ENCODE assay signal across 8 cellular contexts in the genomic region with DNA sequence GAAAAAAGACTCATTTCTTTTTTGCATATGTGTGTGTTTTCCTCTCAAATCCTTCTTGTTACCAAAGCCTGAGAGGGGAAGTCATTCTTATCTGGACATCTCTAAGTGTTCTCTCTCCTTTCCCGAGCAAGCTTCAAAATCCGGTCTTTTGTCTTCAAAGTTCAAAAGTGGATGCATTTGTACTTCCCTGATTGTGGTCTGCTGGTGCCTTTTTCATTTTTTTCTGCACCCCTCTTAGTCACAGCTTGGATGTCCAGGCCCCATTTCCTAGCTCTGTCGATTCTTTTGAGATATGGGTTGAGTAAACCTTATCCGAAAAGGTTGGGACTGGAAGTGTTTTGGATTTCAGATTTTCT. TPM values are rescaled to one million over a fixed set of nuclear protein-coding genes. Genes with fewer than 3 reads are reported as not detected.
DNase-seq lines count a peak whose midpoint lies in the region; FAIRE-seq and TF ChIP-seq lines count a peak whose summit lies in the region.

No MANE protein-coding gene starts in this region.

- H3K27ac ChIP-seq in astrocyte (ENCODE audit: low read depth, low read length) (peak overlapping the region; percentile 80), muscle layer of duodenum (ENCODE audit: low read length) (peak overlapping the region; percentile 44), GM23248 (no peak overlapping the region), WERI-Rb-1 (no peak overlapping the region)

- peaks cover 81 to 88% of the 10 kb centered on the region in 2 donors for H3K36me3 Mint-ChIP-seq in CD14-positive monocyte
- peaks cover 27% of the 10 kb centered on the region for H3K36me3 Mint-ChIP-seq in astrocyte (ENCODE audit: low read depth, unreplicated experiment)

- H3K4me1 Mint-ChIP-seq in CD14-positive monocyte (peaks cover 51% of the 10 kb centered on the region), astrocyte (ENCODE audit: low read depth, unreplicated experiment) (peaks cover 70% of the 10 kb centered on the region)

- H3K9me3 Mint-ChIP-seq in CD14-positive monocyte (peaks cover 0 to 2% (median 0%) of the 10 kb centered on the region in 7 donors), astrocyte (ENCODE audit: unreplicated experiment) (no peaks in the 10 kb centered on the region)

- H3K4me1 ChIP-seq in astrocyte (ENCODE audit: insufficient read depth, low read length) = peaks cover 63% of the 10 kb centered on the region
- no peaks in the 10 kb centered on the region for H3K4me1 ChIP-seq in muscle layer of duodenum (ENCODE audit: control insufficient read depth in 1 of 2, insufficient read depth in 2 of 2, low read length in 2 of 2)
- H3K4me1 ChIP-seq in GM23248 (ENCODE audit: insufficient read depth) = peaks cover 42% of the 10 kb centered on the region

- H3K4me2 ChIP-seq in astrocyte (ENCODE audit: low read length) (no peak overlapping the region), GM23248 (ENCODE audit: unreplicated experiment) (no peak overlapping the region)

- intact Hi-C loops in CD14-positive monocyte (cut with micrococcal nuclease) = loop anchor here (2.0 to 5.0 kb wide), 2 partner anchors 31 to 35 kb away; a partner anchor contains a TSS

- H3K4me3 Mint-ChIP-seq in CD14-positive monocyte = no peak overlapping the region
- peak overlapping the region; percentile 29 for H3K4me3 Mint-ChIP-seq in astrocyte (ENCODE audit: unreplicated experiment)

- H3K9me3 ChIP-seq in astrocyte (ENCODE audit: insufficient read depth, low read depth, low read length) (no peaks in the 10 kb centered on the region), muscle layer of duodenum (ENCODE audit: control insufficient read depth in 1 of 2, low read length in 2 of 2) (no peaks in the 10 kb centered on the region), GM23248 (ENCODE audit: low read depth) (no peaks in the 10 kb centered on the region), WERI-Rb-1 (ENCODE audit: severe bottlenecking) (no peaks in the 10 kb centered on the region)

- no peak overlapping the region for H3K4me3 ChIP-seq in Jurkat, Clone E6-1 (ENCODE audit: low read length)
- H3K4me3 ChIP-seq in astrocyte (ENCODE audit: insufficient read depth, low read depth, low read length) (no peak overlapping the region), muscle layer of duodenum (ENCODE audit: low read depth in 1 of 2, low read length in 2 of 2) (no peak overlapping the region), GM23248 (no peak overlapping the region), WERI-Rb-1 (ENCODE audit: low read depth, low read length) (no peak overlapping the region)

- H3K27ac Mint-ChIP-seq in CD14-positive monocyte (peak overlapping the region; percentile 90 to 98 (median 94)), astrocyte (ENCODE audit: unreplicated experiment) (no peak overlapping the region)

- TF ChIP-seq CTCF in CD14-positive monocyte (IDR thresholded peaks at IDR 0.05) (no peak), astrocyte (IDR thresholded peaks at IDR 0.05; ENCODE audit: insufficient read depth, low read depth, low read length) (no peak), WERI-Rb-1 (IDR thresholded peaks at IDR 0.05; ENCODE audit: low read depth, low read length) (no peak)

- no peak for DNase-seq in CD14-positive monocyte (ENCODE audit: low spot score)
- peak; percentile 8 for DNase-seq in Jurkat, Clone E6-1 (ENCODE audit: low read depth, low spot score)
- DNase-seq in astrocyte (ENCODE audit: low read depth) = no peak
- no peak for DNase-seq in GM23248
- DNase-seq in hepatic stellate cell (ENCODE audit: low spot score) = no peak
- no peak for DNase-seq in HT-29 (ENCODE audit: low spot score)
- DNase-seq in WERI-Rb-1 = no peak

- H3K79me2 ChIP-seq in astrocyte (ENCODE audit: insufficient read depth, low read length) (peaks cover 25% of the 10 kb centered on the region), GM23248 (ENCODE audit: insufficient read depth) (peaks cover 21% of the 10 kb centered on the region; the same call in 1 of the 2 replicates)

- peaks cover 16% of the 10 kb centered on the region for H3F3A ChIP-seq in GM23248 (ENCODE audit: insufficient read depth)

- H3K9ac ChIP-seq in astrocyte (ENCODE audit: low read length) (peak overlapping the region; percentile 53), GM23248 (no peak overlapping the region)

- in situ Hi-C loops in GM23248 (cut with MboI) = no loop called here

- H2AFZ ChIP-seq in astrocyte (ENCODE audit: low read depth, low read length) = no peak overlapping the region
- H2AFZ ChIP-seq in GM23248 = no peak overlapping the region

- no peak for FAIRE-seq in astrocyte (lab: Jason Lieb, UNC)

- no peaks in the 10 kb centered on the region for H4K20me1 ChIP-seq in astrocyte (ENCODE audit: insufficient read depth, low read length)
- no peaks in the 10 kb centered on the region for H4K20me1 ChIP-seq in GM23248 (ENCODE audit: insufficient read depth)

- H3K27me3 ChIP-seq in astrocyte (ENCODE audit: insufficient read depth, low read length) (no peaks in the 10 kb centered on the region), muscle layer of duodenum (ENCODE audit: low read depth, low read length) (no peaks in the 10 kb centered on the region), GM23248 (replicated peaks; ENCODE audit: insufficient read depth) (no peaks in the 10 kb centered on the region), WERI-Rb-1 (ENCODE audit: insufficient read depth, low read depth, severe bottlenecking) (no peaks in the 10 kb centered on the region)

- H3K27me3 Mint-ChIP-seq in CD14-positive monocyte (ENCODE audit: low read depth in 3 of 3) (peaks cover 0 to 5% (median 0%) of the 10 kb centered on the region in 3 donors), astrocyte (ENCODE audit: low read depth, unreplicated experiment) (no peaks in the 10 kb centered on the region)

- no peaks in the 10 kb centered on the region for H3K9me2 ChIP-seq in GM23248 (ENCODE audit: insufficient read depth)

- WGBS in GM23248 (ENCODE audit: low coverage in 1 of 2, low lambda C conversion rate in 2 of 2, missing lambda C conversion rate in 2 of 2), 2 experiments = 97 to 98% methylated on average over 4 of the region's 4 CpGs

- peaks cover 8% of the 10 kb centered on the region for H3K36me3 ChIP-seq in astrocyte (ENCODE audit: insufficient read depth, low read length)
- H3K36me3 ChIP-seq in muscle layer of duodenum (ENCODE audit: control insufficient read depth in 1 of 2, insufficient read depth in 2 of 2, low read length in 2 of 2) = peaks cover 4 to 9% of the 10 kb centered on the region in 2 donors
- no peaks in the 10 kb centered on the region for H3K36me3 ChIP-seq in GM23248 (ENCODE audit: low read depth)
- H3K36me3 ChIP-seq in WERI-Rb-1 = no peaks in the 10 kb centered on the region

RNA-seq across cellular contexts. Expression of a gene that starts 34.8 kb away (rescaled TPM):
- 10 to 100 TPM; 14.2 to 16.0 TPM for polyA plus RNA-seq in CD14-positive monocyte
- polyA plus RNA-seq in Jurkat, Clone E6-1 (2012; ENCODE audit: insufficient read depth, insufficient read length) = 8.3 TPM
- total RNA-seq in astrocyte = 46.4 and 51.4 TPM in 2 replicates
- 15.9 and 17.7 TPM in 2 replicates for total RNA-seq in GM23248 (2014; rRNA removed; shearing (Covaris generic))
- polyA plus RNA-seq in GM23248 (2016; fragmentation: Nextera tagmentation; extraction: Ambion mirVana) = 18.7 and 21.0 TPM in 2 replicates
- total RNA-seq in HT-29 (2014; rRNA removed; shearing (Covaris generic)) = 54.2 and 60.6 TPM in 2 replicates

RNA-seq across cellular contexts. Expression of a gene that starts 43.7 kb away (rescaled TPM):
- polyA plus RNA-seq in CD14-positive monocyte (not detected), GM23248 (2016; fragmentation: Nextera tagmentation; extraction: Ambion mirVana) (0.03 TPM in 1 of 2 replicates, not detected in the other)
- not detected for polyA plus RNA-seq in Jurkat, Clone E6-1 (2012; ENCODE audit: insufficient read depth, insufficient read length)
- 5.3 and 6.7 TPM in 2 replicates for total RNA-seq in astrocyte
- 0.11 and 0.25 TPM in 2 replicates for total RNA-seq in GM23248 (2014; rRNA removed; shearing (Covaris generic))
- total RNA-seq in HT-29 (2014; rRNA removed; shearing (Covaris generic)) = 1.6 and 2.0 TPM in 2 replicates

Comparison
In these comparisons a context has a peak if more than half of its experiments do, and no peak if none do; other contexts are left out.
1. H3K27ac ChIP-seq: peak in astrocyte (single experiment) and muscle layer of duodenum (single experiment); none in GM23248 (single experiment) and WERI-Rb-1 (single experiment).